Comparison of ENCODE assay signal across 26 cellular contexts in the genomic region with DNA sequence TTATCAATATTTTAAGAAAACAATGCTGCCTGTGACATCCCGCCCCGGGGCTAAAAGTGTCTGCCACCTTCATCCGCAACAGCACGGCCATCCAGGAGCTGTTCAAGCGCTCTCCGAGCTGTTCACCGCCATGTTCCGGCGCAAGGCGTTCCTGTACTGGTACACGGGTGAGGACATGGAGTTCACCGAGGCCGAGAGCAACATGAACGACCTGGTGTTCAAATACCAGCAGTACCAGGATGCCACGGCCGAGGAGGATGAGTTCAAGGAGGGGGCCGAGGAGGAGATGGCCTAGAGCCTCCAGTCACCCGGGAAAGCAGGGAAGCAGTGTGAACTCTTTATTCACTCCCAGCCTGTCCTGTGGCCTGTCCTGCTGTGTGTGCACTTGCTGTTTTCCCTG. TPM values are rescaled to one million over a fixed set of nuclear protein-coding genes. Genes with fewer than 3 reads are reported as not detected.
DNase-seq lines count a peak whose midpoint lies in the region; ATAC-seq, FAIRE-seq and TF ChIP-seq lines count a peak whose summit lies in the region.
"Had no signal": no experiment of that assay in that cellular context is flagged by ENCODE, and none has a peak within 500 bp of the region (broad histone marks: within the 10 kb centered on the region; RNA-seq: fewer than 3 reads in every experiment).

No MANE protein-coding gene starts in this region.

- no peak overlapping the region for H2AFZ ChIP-seq in astrocyte (ENCODE audit: low read depth, low read length)

- no peaks in the 10 kb centered on the region for H4K20me1 ChIP-seq in astrocyte (ENCODE audit: insufficient read depth, low read length)
- H4K20me1 ChIP-seq: BLaER1 had no signal

- H3K27me3 ChIP-seq in astrocyte (ENCODE audit: insufficient read depth, low read length), result no peaks in the 10 kb centered on the region
- H3K27me3 ChIP-seq: BLaER1 had no signal

- H3K36me3 ChIP-seq in astrocyte (ENCODE audit: insufficient read depth, low read length), result no peaks in the 10 kb centered on the region
- H3K36me3 ChIP-seq: BLaER1 had no signal

- H3K9me3 ChIP-seq in astrocyte (ENCODE audit: insufficient read depth, low read depth, low read length), result no peaks in the 10 kb centered on the region
- H3K9me3 ChIP-seq: A549, BLaER1 had no signal

- H3K4me3 Mint-ChIP-seq in astrocyte (ENCODE audit: unreplicated experiment), result no peak overlapping the region
- H3K4me3 Mint-ChIP-seq: B cell; CD14-positive monocyte; CD4-positive, alpha-beta memory T cell; CD4-positive, CD25-positive, alpha-beta regulatory T cell; CD8-positive, alpha-beta memory T cell had no signal

- no peak for TF ChIP-seq CTCF in astrocyte (IDR thresholded peaks at IDR 0.05; ENCODE audit: insufficient read depth, low read depth, low read length)

- H3K9ac ChIP-seq in astrocyte (ENCODE audit: low read length), result no peak overlapping the region
- H3K9ac ChIP-seq: BLaER1 had no signal

- H3K4me1 ChIP-seq in astrocyte (ENCODE audit: insufficient read depth, low read length), result no peaks in the 10 kb centered on the region
- H3K4me1 ChIP-seq: A549 had no signal

- no peak overlapping the region for H3K27ac Mint-ChIP-seq in astrocyte (ENCODE audit: unreplicated experiment)
- H3K27ac Mint-ChIP-seq: B cell; CD14-positive monocyte; CD4-positive, alpha-beta memory T cell; CD4-positive, CD25-positive, alpha-beta regulatory T cell; CD8-positive, alpha-beta memory T cell had no signal

- H3K36me3 Mint-ChIP-seq in astrocyte (ENCODE audit: low read depth, unreplicated experiment), result no peaks in the 10 kb centered on the region
- H3K36me3 Mint-ChIP-seq: CD14-positive monocyte; CD4-positive, alpha-beta memory T cell; CD4-positive, CD25-positive, alpha-beta regulatory T cell; CD8-positive, alpha-beta memory T cell had no signal

- H3K4me1 Mint-ChIP-seq in astrocyte (ENCODE audit: low read depth, unreplicated experiment), result no peaks in the 10 kb centered on the region
- H3K4me1 Mint-ChIP-seq: B cell; CD4-positive, alpha-beta memory T cell; CD4-positive, CD25-positive, alpha-beta regulatory T cell; CD8-positive, alpha-beta memory T cell had no signal

- no peak overlapping the region for H3K4me3 ChIP-seq in astrocyte (ENCODE audit: insufficient read depth, low read depth, low read length)
- H3K4me3 ChIP-seq: A549, BLaER1, GM12878 had no signal

- no peaks in the 10 kb centered on the region for H3K27me3 Mint-ChIP-seq in astrocyte (ENCODE audit: low read depth, unreplicated experiment)
- H3K27me3 Mint-ChIP-seq: CD4-positive, alpha-beta memory T cell; CD4-positive, CD25-positive, alpha-beta regulatory T cell had no signal

- H3K9me3 Mint-ChIP-seq in astrocyte (ENCODE audit: unreplicated experiment), result no peaks in the 10 kb centered on the region
- H3K9me3 Mint-ChIP-seq: CD4-positive, CD25-positive, alpha-beta regulatory T cell had no signal

- ATAC-seq in Right ventricle myocardium inferior (no peak), HG03469 (IDR thresholded peaks at IDR 0.05; ENCODE audit: unreplicated experiment) (no peak), HG02588 (IDR thresholded peaks at IDR 0.05; ENCODE audit: unreplicated experiment) (no peak)
- ATAC-seq: A549, GM12878 had no signal

- no peak overlapping the region for H3K4me2 ChIP-seq in astrocyte (ENCODE audit: low read length)
- H3K4me2 ChIP-seq: A549, BLaER1 had no signal

- H3K27ac ChIP-seq in astrocyte (ENCODE audit: low read depth, low read length), result no peak overlapping the region
- H3K27ac ChIP-seq: 22Rv1, A549, BLaER1 had no signal

- DNase-seq in Right ventricle myocardium inferior (ENCODE audit: missing footprints) (peak; percentile 55), cardiac septum (ENCODE audit: low spot score) (no peak), astrocyte (ENCODE audit: low read depth) (no peak)
- DNase-seq: AML-193; C1 segment of cervical spinal cord; CD4-positive, alpha-beta memory T cell; CD4-positive, CD25-positive, alpha-beta regulatory T cell; CD8-positive, alpha-beta memory T cell; COR-L47; DMS 273 treated with DMSO at 0.1 percent for 48 hours; DMS153; DMS53; DMS79; DND-41; EL; GDM1 had no signal

- peak; percentile 45 for FAIRE-seq in astrocyte (lab: Jason Lieb, UNC)
- FAIRE-seq: GM12878, GM19239 had no signal

- no peaks in the 10 kb centered on the region for H3K79me2 ChIP-seq in astrocyte (ENCODE audit: insufficient read depth, low read length)

- intact Hi-C loops in Right ventricle myocardium inferior (cut with DNase I) (no loop called here), cardiac septum (cut with DNase I) (no loop called here)

RNA-seq across cellular contexts. Expression of a gene that starts 12.1 kb away (rescaled TPM):
- total RNA-seq in Right ventricle myocardium inferior, result 6.0 TPM
- 15.5 TPM for total RNA-seq in cardiac septum
- total RNA-seq in astrocyte, result 3.1 and 5.6 TPM in 2 replicates
- total RNA-seq: B cell, G401 had no signal
